ENCODE assay signal across 1 cellular context in the genomic region with DNA sequence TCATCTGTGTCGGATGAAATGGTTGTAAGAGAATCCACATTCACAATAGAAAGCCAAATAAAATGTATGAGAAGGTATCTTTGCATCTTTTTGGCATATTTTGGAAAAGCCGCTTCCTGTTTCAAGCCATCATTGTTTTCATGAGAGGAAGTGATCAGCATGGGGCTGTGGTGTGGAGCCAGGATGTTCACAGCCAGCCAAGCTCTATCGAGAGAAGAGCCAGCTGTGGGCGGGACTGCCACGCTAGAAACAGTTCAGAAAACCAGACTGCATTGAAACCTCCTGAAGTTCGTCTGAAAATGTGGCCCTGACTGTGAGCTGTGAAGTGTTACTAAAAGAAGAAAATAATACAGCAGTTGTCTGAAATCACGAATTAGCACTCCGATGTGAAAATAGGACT.
TF ChIP-seq lines count a peak whose summit lies in the region.

No MANE protein-coding gene starts in this region.

TF ChIP-seq in GM23338, 12 proteins besides CTCF, POLR2A, EP300 and RAD21:
- TF ChIP-seq, protein P1, sequence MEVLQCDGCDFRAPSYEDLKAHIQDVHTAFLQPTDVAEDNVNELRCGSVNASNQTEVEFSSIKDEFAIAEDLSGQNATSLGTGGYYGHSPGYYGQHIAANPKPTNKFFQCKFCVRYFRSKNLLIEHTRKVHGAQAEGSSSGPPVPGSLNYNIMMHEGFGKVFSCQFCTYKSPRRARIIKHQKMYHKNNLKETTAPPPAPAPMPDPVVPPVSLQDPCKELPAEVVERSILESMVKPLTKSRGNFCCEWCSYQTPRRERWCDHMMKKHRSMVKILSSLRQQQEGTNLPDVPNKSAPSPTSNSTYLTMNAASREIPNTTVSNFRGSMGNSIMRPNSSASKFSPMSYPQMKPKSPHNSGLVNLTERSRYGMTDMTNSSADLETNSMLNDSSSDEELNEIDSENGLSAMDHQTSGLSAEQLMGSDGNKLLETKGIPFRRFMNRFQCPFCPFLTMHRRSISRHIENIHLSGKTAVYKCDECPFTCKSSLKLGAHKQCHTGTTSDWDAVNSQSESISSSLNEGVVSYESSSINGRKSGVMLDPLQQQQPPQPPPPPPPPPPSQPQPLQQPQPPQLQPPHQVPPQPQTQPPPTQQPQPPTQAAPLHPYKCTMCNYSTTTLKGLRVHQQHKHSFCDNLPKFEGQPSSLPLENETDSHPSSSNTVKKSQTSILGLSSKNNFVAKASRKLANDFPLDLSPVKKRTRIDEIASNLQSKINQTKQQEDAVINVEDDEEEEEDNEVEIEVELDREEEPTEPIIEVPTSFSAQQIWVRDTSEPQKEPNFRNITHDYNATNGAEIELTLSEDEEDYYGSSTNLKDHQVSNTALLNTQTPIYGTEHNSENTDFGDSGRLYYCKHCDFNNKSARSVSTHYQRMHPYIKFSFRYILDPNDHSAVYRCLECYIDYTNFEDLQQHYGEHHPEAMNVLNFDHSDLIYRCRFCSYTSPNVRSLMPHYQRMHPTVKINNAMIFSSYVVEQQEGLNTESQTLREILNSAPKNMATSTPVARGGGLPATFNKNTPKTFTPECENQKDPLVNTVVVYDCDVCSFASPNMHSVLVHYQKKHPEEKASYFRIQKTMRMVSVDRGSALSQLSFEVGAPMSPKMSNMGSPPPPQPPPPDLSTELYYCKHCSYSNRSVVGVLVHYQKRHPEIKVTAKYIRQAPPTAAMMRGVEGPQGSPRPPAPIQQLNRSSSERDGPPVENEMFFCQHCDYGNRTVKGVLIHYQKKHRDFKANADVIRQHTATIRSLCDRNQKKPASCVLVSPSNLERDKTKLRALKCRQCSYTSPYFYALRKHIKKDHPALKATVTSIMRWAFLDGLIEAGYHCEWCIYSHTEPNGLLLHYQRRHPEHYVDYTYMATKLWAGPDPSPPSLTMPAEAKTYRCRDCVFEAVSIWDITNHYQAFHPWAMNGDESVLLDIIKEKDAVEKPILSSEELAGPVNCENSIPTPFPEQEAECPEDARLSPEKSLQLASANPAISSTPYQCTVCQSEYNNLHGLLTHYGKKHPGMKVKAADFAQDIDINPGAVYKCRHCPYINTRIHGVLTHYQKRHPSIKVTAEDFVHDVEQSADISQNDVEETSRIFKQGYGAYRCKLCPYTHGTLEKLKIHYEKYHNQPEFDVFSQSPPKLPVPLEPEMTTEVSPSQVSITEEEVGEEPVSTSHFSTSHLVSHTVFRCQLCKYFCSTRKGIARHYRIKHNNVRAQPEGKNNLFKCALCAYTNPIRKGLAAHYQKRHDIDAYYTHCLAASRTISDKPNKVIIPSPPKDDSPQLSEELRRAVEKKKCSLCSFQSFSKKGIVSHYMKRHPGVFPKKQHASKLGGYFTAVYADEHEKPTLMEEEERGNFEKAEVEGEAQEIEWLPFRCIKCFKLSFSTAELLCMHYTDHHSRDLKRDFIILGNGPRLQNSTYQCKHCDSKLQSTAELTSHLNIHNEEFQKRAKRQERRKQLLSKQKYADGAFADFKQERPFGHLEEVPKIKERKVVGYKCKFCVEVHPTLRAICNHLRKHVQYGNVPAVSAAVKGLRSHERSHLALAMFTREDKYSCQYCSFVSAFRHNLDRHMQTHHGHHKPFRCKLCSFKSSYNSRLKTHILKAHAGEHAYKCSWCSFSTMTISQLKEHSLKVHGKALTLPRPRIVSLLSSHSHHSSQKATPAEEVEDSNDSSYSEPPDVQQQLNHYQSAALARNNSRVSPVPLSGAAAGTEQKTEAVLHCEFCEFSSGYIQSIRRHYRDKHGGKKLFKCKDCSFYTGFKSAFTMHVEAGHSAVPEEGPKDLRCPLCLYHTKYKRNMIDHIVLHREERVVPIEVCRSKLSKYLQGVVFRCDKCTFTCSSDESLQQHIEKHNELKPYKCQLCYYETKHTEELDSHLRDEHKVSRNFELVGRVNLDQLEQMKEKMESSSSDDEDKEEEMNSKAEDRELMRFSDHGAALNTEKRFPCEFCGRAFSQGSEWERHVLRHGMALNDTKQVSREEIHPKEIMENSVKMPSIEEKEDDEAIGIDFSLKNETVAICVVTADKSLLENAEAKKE (CRISPR knock-in tag; IDR thresholded peaks at IDR 0.05), result no peak
- TF ChIP-seq NANOG (IDR thresholded peaks at IDR 0.05; ENCODE audit: borderline replicate concordance) (no peak), ZNF331 (CRISPR knock-in tag; IDR thresholded peaks at IDR 0.05; ENCODE audit: low read depth) (no peak), ZNF114 (CRISPR knock-in tag; IDR thresholded peaks at IDR 0.05) (no peak), STAT1 (IDR thresholded peaks at IDR 0.05; ENCODE audit: unreplicated experiment) (no peak), EZH2 (IDR thresholded peaks at IDR 0.05; ENCODE audit: low read depth, unreplicated experiment) (no peak), POLR2AphosphoS5 (IDR thresholded peaks at IDR 0.05; ENCODE audit: low read depth) (no peak), JUNB (IDR thresholded peaks at IDR 0.05; ENCODE audit: unreplicated experiment) (no peak), CREB1 (CRISPR knock-in tag; IDR thresholded peaks at IDR 0.05; ENCODE audit: low read depth) (no peak), EZH2phosphoT487 (IDR thresholded peaks at IDR 0.05; ENCODE audit: unreplicated experiment) (no peak)
- TF ChIP-seq, protein P2, sequence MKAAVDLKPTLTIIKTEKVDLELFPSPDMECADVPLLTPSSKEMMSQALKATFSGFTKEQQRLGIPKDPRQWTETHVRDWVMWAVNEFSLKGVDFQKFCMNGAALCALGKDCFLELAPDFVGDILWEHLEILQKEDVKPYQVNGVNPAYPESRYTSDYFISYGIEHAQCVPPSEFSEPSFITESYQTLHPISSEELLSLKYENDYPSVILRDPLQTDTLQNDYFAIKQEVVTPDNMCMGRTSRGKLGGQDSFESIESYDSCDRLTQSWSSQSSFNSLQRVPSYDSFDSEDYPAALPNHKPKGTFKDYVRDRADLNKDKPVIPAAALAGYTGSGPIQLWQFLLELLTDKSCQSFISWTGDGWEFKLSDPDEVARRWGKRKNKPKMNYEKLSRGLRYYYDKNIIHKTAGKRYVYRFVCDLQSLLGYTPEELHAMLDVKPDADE (IDR thresholded peaks at IDR 0.05), result no peak
- TF ChIP-seq, protein P3, sequence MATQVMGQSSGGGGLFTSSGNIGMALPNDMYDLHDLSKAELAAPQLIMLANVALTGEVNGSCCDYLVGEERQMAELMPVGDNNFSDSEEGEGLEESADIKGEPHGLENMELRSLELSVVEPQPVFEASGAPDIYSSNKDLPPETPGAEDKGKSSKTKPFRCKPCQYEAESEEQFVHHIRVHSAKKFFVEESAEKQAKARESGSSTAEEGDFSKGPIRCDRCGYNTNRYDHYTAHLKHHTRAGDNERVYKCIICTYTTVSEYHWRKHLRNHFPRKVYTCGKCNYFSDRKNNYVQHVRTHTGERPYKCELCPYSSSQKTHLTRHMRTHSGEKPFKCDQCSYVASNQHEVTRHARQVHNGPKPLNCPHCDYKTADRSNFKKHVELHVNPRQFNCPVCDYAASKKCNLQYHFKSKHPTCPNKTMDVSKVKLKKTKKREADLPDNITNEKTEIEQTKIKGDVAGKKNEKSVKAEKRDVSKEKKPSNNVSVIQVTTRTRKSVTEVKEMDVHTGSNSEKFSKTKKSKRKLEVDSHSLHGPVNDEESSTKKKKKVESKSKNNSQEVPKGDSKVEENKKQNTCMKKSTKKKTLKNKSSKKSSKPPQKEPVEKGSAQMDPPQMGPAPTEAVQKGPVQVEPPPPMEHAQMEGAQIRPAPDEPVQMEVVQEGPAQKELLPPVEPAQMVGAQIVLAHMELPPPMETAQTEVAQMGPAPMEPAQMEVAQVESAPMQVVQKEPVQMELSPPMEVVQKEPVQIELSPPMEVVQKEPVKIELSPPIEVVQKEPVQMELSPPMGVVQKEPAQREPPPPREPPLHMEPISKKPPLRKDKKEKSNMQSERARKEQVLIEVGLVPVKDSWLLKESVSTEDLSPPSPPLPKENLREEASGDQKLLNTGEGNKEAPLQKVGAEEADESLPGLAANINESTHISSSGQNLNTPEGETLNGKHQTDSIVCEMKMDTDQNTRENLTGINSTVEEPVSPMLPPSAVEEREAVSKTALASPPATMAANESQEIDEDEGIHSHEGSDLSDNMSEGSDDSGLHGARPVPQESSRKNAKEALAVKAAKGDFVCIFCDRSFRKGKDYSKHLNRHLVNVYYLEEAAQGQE (IDR thresholded peaks at IDR 0.05; ENCODE audit: unreplicated experiment), result no peak
